Comparison of ENCODE assay signal across 1 cellular context in the genomic region with DNA sequence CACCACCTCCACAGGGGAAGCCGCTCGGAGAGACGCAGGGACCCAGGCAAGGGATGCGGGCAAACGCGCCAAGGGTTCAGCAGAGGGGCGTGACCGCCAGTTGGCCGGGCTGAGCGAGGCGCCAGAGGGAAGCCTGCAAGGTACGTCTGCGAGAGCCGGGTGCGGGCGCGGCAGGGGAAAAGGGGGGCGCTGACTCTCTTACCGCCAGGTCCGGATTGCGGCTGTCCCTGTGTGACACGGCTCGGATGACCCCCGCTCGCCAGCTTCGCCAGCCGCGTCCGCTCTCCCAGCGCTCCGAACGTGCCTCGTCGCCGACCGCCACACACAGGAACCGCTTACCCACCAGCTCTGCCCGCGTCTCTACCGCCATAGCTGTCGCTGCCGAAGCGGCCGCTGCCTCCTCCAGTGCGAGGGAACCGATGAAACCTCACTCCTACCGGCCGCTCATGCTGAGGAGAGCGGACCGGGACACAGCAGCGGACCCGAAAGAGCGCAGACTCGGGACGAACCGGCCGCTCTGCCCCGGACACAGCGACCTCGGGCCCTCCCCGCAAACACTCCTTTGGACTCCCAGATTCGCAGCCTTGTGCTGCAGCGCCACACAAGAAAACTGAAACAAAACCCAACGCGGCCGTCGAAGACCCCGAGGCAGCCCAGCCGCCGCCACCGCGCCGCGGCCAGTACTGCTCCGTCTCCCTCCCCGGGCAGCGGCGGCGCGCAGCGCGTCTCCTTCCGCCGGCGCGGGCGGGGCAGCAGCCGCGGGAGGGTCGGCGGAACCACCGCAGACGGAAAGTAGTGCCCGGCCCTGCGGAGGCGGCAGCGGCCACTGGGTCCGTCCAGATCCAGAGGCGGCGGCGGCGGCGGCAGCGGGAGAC.
A peak's percentile ranks its signal among the peaks of the same experiment; 100 is the strongest.
TF ChIP-seq lines count a peak whose summit lies in the region.

A gene with protein sequence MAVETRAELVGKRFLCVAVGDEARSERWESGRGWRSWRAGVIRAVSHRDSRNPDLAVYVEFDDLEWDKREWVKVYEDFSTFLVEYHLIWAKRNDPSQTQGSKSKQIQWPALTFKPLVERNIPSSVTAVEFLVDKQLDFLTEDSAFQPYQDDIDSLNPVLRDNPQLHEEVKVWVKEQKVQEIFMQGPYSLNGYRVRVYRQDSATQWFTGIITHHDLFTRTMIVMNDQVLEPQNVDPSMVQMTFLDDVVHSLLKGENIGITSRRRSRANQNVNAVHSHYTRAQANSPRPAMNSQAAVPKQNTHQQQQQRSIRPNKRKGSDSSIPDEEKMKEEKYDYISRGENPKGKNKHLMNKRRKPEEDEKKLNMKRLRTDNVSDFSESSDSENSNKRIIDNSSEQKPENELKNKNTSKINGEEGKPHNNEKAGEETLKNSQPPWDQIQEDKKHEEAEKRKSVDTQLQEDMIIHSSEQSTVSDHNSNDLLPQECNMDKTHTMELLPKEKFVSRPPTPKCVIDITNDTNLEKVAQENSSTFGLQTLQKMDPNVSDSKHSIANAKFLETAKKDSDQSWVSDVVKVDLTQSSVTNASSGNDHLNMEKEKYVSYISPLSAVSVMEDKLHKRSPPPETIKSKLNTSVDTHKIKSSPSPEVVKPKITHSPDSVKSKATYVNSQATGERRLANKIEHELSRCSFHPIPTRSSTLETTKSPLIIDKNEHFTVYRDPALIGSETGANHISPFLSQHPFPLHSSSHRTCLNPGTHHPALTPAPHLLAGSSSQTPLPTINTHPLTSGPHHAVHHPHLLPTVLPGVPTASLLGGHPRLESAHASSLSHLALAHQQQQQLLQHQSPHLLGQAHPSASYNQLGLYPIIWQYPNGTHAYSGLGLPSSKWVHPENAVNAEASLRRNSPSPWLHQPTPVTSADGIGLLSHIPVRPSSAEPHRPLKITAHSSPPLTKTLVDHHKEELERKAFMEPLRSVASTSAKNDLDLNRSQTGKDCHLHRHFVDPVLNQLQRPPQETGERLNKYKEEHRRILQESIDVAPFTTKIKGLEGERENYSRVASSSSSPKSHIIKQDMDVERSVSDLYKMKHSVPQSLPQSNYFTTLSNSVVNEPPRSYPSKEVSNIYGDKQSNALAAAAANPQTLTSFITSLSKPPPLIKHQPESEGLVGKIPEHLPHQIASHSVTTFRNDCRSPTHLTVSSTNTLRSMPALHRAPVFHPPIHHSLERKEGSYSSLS (N-terminal part only) (minus strand): TSS at position 685 of the 875 bp plus-strand sequence. CDS start 315 bp downstream, at position 370.

TF ChIP-seq in HEK293, 187 proteins besides CTCF, POLR2A, EP300 and RAD21 (continued from another document and continues in another):
- TF ChIP-seq, protein P1, sequence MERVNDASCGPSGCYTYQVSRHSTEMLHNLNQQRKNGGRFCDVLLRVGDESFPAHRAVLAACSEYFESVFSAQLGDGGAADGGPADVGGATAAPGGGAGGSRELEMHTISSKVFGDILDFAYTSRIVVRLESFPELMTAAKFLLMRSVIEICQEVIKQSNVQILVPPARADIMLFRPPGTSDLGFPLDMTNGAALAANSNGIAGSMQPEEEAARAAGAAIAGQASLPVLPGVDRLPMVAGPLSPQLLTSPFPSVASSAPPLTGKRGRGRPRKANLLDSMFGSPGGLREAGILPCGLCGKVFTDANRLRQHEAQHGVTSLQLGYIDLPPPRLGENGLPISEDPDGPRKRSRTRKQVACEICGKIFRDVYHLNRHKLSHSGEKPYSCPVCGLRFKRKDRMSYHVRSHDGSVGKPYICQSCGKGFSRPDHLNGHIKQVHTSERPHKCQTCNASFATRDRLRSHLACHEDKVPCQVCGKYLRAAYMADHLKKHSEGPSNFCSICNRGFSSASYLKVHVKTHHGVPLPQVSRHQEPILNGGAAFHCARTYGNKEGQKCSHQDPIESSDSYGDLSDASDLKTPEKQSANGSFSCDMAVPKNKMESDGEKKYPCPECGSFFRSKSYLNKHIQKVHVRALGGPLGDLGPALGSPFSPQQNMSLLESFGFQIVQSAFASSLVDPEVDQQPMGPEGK (tag by site-specific recombination; IDR thresholded peaks at IDR 0.05), result peak; percentile 71
- TF ChIP-seq KLF9 (tag by site-specific recombination; IDR thresholded peaks at IDR 0.05; ENCODE audit: low read depth), result peak; percentile 97
- TF ChIP-seq SETDB1 (IDR thresholded peaks at IDR 0.05; ENCODE audit: insufficient read length, low read length), result no peak
- TF ChIP-seq, protein P2, sequence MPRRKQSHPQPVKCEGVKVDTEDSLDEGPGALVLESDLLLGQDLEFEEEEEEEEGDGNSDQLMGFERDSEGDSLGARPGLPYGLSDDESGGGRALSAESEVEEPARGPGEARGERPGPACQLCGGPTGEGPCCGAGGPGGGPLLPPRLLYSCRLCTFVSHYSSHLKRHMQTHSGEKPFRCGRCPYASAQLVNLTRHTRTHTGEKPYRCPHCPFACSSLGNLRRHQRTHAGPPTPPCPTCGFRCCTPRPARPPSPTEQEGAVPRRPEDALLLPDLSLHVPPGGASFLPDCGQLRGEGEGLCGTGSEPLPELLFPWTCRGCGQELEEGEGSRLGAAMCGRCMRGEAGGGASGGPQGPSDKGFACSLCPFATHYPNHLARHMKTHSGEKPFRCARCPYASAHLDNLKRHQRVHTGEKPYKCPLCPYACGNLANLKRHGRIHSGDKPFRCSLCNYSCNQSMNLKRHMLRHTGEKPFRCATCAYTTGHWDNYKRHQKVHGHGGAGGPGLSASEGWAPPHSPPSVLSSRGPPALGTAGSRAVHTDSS (tag by site-specific recombination; IDR thresholded peaks at IDR 0.05), result peak; percentile 61
- no peak for TF ChIP-seq ZNF837 (tag by site-specific recombination; IDR thresholded peaks at IDR 0.05)
- no peak for TF ChIP-seq ZNF785 (tag by site-specific recombination; IDR thresholded peaks at IDR 0.05)
- TF ChIP-seq, protein P3, sequence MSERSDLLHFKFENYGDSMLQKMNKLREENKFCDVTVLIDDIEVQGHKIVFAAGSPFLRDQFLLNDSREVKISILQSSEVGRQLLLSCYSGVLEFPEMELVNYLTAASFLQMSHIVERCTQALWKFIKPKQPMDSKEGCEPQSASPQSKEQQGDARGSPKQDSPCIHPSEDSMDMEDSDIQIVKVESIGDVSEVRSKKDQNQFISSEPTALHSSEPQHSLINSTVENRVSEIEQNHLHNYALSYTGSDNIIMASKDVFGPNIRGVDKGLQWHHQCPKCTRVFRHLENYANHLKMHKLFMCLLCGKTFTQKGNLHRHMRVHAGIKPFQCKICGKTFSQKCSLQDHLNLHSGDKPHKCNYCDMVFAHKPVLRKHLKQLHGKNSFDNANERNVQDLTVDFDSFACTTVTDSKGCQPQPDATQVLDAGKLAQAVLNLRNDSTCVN (tag by site-specific recombination; optimal IDR thresholded peaks at IDR 0.05), result peak; percentile 89
- TF ChIP-seq GLI2 (tag by site-specific recombination; IDR thresholded peaks at IDR 0.05; ENCODE audit: borderline replicate concordance, low read depth), result no peak
- TF ChIP-seq ZNF214 (tag by site-specific recombination; IDR thresholded peaks at IDR 0.05; ENCODE audit: borderline replicate concordance), result no peak
- TF ChIP-seq SP2 (tag by site-specific recombination; IDR thresholded peaks at IDR 0.05), result 0 out of 2 replicates have a peak, but pooled peaks have one; percentile 48
- peak; percentile 84 for TF ChIP-seq ZNF184 (tag by site-specific recombination; IDR thresholded peaks at IDR 0.05)
- TF ChIP-seq, protein P4, sequence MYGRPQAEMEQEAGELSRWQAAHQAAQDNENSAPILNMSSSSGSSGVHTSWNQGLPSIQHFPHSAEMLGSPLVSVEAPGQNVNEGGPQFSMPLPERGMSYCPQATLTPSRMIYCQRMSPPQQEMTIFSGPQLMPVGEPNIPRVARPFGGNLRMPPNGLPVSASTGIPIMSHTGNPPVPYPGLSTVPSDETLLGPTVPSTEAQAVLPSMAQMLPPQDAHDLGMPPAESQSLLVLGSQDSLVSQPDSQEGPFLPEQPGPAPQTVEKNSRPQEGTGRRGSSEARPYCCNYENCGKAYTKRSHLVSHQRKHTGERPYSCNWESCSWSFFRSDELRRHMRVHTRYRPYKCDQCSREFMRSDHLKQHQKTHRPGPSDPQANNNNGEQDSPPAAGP (tag by site-specific recombination; IDR thresholded peaks at IDR 0.05), result peak; percentile 63
- TF ChIP-seq, protein P5, sequence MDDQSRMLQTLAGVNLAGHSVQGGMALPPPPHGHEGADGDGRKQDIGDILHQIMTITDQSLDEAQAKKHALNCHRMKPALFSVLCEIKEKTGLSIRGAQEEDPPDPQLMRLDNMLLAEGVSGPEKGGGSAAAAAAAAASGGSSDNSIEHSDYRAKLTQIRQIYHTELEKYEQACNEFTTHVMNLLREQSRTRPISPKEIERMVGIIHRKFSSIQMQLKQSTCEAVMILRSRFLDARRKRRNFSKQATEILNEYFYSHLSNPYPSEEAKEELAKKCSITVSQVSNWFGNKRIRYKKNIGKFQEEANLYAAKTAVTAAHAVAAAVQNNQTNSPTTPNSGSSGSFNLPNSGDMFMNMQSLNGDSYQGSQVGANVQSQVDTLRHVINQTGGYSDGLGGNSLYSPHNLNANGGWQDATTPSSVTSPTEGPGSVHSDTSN (CRISPR knock-in tag; IDR thresholded peaks at IDR 0.05), result peak; percentile 60; the same call in 1 of the 2 replicates
- TF ChIP-seq ZNF223 (tag by site-specific recombination; IDR thresholded peaks at IDR 0.05), result 0 out of 2 replicates have a peak, but pooled peaks have one; percentile 35
- TF ChIP-seq ZNF302 (tag by site-specific recombination; IDR thresholded peaks at IDR 0.05; ENCODE audit: low read depth), result no peak
- TF ChIP-seq ZNF239 (tag by site-specific recombination; IDR thresholded peaks at IDR 0.05), result 0 out of 2 replicates have a peak, but pooled peaks have one; percentile 9
- TF ChIP-seq HOXA7 (CRISPR knock-in tag; IDR thresholded peaks at IDR 0.05; ENCODE audit: borderline replicate concordance), result no peak
- TF ChIP-seq ZNF138 (tag by site-specific recombination; IDR thresholded peaks at IDR 0.05; ENCODE audit: borderline replicate concordance), result no peak
- TF ChIP-seq MEIS1 (CRISPR knock-in tag; IDR thresholded peaks at IDR 0.05; ENCODE audit: borderline replicate concordance), result no peak
- peak; percentile 68 for TF ChIP-seq GLIS1 (tag by site-specific recombination; IDR thresholded peaks at IDR 0.05)
- no peak for TF ChIP-seq ZNF311 (tag by site-specific recombination; IDR thresholded peaks at IDR 0.05; ENCODE audit: borderline replicate concordance)
- TF ChIP-seq ZNF274 (IDR thresholded peaks at IDR 0.05; ENCODE audit: low read length), result no peak
- TF ChIP-seq ZNF274 (tag by site-specific recombination; IDR thresholded peaks at IDR 0.05; ENCODE audit: borderline replicate concordance), result no peak
- peak; percentile 47; the same call in 1 of the 2 replicates for TF ChIP-seq GLI4 (tag by site-specific recombination; IDR thresholded peaks at IDR 0.05)
- TF ChIP-seq ZNF501 (tag by site-specific recombination; IDR thresholded peaks at IDR 0.05), result 0 out of 2 replicates have a peak, but pooled peaks have one; percentile 85
- TF ChIP-seq, protein P6, sequence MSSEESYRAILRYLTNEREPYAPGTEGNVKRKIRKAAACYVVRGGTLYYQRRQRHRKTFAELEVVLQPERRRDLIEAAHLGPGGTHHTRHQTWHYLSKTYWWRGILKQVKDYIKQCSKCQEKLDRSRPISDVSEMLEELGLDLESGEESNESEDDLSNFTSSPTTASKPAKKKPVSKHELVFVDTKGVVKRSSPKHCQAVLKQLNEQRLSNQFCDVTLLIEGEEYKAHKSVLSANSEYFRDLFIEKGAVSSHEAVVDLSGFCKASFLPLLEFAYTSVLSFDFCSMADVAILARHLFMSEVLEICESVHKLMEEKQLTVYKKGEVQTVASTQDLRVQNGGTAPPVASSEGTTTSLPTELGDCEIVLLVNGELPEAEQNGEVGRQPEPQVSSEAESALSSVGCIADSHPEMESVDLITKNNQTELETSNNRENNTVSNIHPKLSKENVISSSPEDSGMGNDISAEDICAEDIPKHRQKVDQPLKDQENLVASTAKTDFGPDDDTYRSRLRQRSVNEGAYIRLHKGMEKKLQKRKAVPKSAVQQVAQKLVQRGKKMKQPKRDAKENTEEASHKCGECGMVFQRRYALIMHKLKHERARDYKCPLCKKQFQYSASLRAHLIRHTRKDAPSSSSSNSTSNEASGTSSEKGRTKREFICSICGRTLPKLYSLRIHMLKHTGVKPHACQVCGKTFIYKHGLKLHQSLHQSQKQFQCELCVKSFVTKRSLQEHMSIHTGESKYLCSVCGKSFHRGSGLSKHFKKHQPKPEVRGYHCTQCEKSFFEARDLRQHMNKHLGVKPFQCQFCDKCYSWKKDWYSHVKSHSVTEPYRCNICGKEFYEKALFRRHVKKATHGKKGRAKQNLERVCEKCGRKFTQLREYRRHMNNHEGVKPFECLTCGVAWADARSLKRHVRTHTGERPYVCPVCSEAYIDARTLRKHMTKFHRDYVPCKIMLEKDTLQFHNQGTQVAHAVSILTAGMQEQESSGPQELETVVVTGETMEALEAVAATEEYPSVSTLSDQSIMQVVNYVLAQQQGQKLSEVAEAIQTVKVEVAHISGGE (tag by site-specific recombination; conservative IDR thresholded peaks at IDR 0.05; ENCODE audit: low read depth), result peak; percentile 55; the same call in 1 of the 2 replicates
- 0 out of 2 replicates have a peak, but pooled peaks have one; percentile 31 for TF ChIP-seq ZNF560 (tag by site-specific recombination; IDR thresholded peaks at IDR 0.05; ENCODE audit: borderline replicate concordance)
- TF ChIP-seq ZBTB7A (tag by site-specific recombination; IDR thresholded peaks at IDR 0.05; ENCODE audit: low read depth), result peak; percentile 46; the same call in 1 of the 2 replicates
- peak; percentile 71 for TF ChIP-seq ZFP37 (tag by site-specific recombination; IDR thresholded peaks at IDR 0.05)
- TF ChIP-seq ZIC2 (tag by site-specific recombination; IDR thresholded peaks at IDR 0.05), result peak; percentile 13; the same call in 1 of the 2 replicates
- no peak for TF ChIP-seq ZNF658 (tag by site-specific recombination; IDR thresholded peaks at IDR 0.05)
- TF ChIP-seq ZNF571 (tag by site-specific recombination; IDR thresholded peaks at IDR 0.05), result no peak
- TF ChIP-seq KLF8 (tag by site-specific recombination; IDR thresholded peaks at IDR 0.05), result peak; percentile 80
